7 cellular contexts compared by ENCODE assay signal in genomic region chr14:54437954-54438353, GRCh38. TPM values are rescaled to one million over a fixed set of nuclear protein-coding genes. Genes with fewer than 3 reads are reported as not detected.
DNase-seq lines count a peak whose midpoint lies in the region; ATAC-seq and TF ChIP-seq lines count a peak whose summit lies in the region.
"Not testable (repeated sequence)": the region's sequence is repeated elsewhere in the genome, so short reads cannot be mapped to it uniquely, and the experiment has no call there.

No MANE protein-coding gene starts in this region.

- intact Hi-C loops in PC-3 (cut with micrococcal nuclease) = not testable (repeated sequence)
- intact Hi-C loops in activated B cell treated with CpG ODN at 0.5 μM for 24 hours (cut with micrococcal nuclease) = loop anchor here (1.0 kb wide), 1 partner anchor 42 kb away; no protein-coding TSS in a partner anchor

- H3K27ac Mint-ChIP-seq in activated B cell treated with CpG ODN at 0.5 μM for 24 hours = peak overlapping the region; percentile 41
- not testable (repeated sequence) for H3K27ac Mint-ChIP-seq in activated naive CD4-positive, alpha-beta T cell treated with anti-CD3 and anti-CD28 coated beads, Interleukin-2, amount 50 U/mL, for 24 hours

- H3K4me3 ChIP-seq in DOHH2 (ENCODE audit: low read length); HEK293 (ENCODE audit: low read depth, low read length); PC-3 (ENCODE audit: low read length); cardiac muscle cell: not testable (repeated sequence)
- peak overlapping the region; percentile 79 for H3K4me3 ChIP-seq in Loucy (ENCODE audit: low read length, poor library complexity, severe bottlenecking)

- H3K36me3 ChIP-seq in DOHH2 (ENCODE audit: control insufficient read depth, low read length) (peaks cover 72% of the 10 kb centered on the region), PC-3 (ENCODE audit: low read depth, low read length) (peaks cover 25% of the 10 kb centered on the region)
- H3K36me3 ChIP-seq in HEK293 (ENCODE audit: control insufficient read depth in 2 of 2, insufficient read depth in 1 of 2, low read length in 2 of 2); Loucy (ENCODE audit: insufficient read depth, low read length); cardiac muscle cell: not testable (repeated sequence)

- not testable (repeated sequence) for H3K27me3 ChIP-seq in DOHH2 (ENCODE audit: control insufficient read depth, low read length); Loucy (ENCODE audit: insufficient read depth, low read length, poor library complexity, severe bottlenecking); PC-3 (ENCODE audit: low read length); cardiac muscle cell

- not testable (repeated sequence) for DNase-seq in PC-3; activated B cell treated with CpG ODN at 0.5 μM for 24 hours; cardiac muscle cell (ENCODE audit: low read depth in 1 of 2, low spot score in 1 of 2)

- not testable (repeated sequence) for H3K4me3 Mint-ChIP-seq in activated B cell treated with CpG ODN at 0.5 μM for 24 hours
- H3K4me3 Mint-ChIP-seq in activated naive CD4-positive, alpha-beta T cell treated with anti-CD3 and anti-CD28 coated beads, Interleukin-2, amount 50 U/mL, for 24 hours = peak overlapping the region; percentile 7

- not testable (repeated sequence) for H3K9me2 ChIP-seq in DOHH2 (replicated peaks; ENCODE audit: control insufficient read depth, low read length); Loucy (replicated peaks; ENCODE audit: low read depth, low read length); PC-3 (replicated peaks; ENCODE audit: low read length)

- H3K4me1 ChIP-seq in DOHH2 (ENCODE audit: control insufficient read depth, low read length) (peaks cover 73% of the 10 kb centered on the region), HEK293 (ENCODE audit: control insufficient read depth, insufficient read depth, low read length) (peaks cover 30% of the 10 kb centered on the region), Loucy (ENCODE audit: insufficient read depth, low read length, poor library complexity, severe bottlenecking) (peaks cover 78% of the 10 kb centered on the region), PC-3 (ENCODE audit: insufficient read depth, low read length) (peaks cover 68% of the 10 kb centered on the region), cardiac muscle cell (ENCODE audit: low read depth) (peaks cover 10% of the 10 kb centered on the region)

- H3K9me3 Mint-ChIP-seq in activated B cell treated with CpG ODN at 0.5 μM for 24 hours; activated naive CD4-positive, alpha-beta T cell treated with anti-CD3 and anti-CD28 coated beads, Interleukin-2, amount 50 U/mL, for 24 hours: not testable (repeated sequence)

- not testable (repeated sequence) for H3K27ac ChIP-seq in DOHH2 (ENCODE audit: low read depth, low read length); HEK293 (ENCODE audit: extremely low read depth, low read depth, low read length); PC-3 (ENCODE audit: low read length)
- peak overlapping the region; percentile 13 for H3K27ac ChIP-seq in cardiac muscle cell

- TF ChIP-seq CTCF in DOHH2 (IDR thresholded peaks at IDR 0.05; ENCODE audit: low read depth, low read length, poor library complexity, severe bottlenecking); HEK293 (tag by site-specific recombination; IDR thresholded peaks at IDR 0.05); Loucy (conservative IDR thresholded peaks at IDR 0.05; ENCODE audit: low read length); PC-3 (conservative IDR thresholded peaks at IDR 0.05; ENCODE audit: low read depth, low read length); activated B cell treated with CpG ODN at 0.5 μM for 24 hours (IDR thresholded peaks at IDR 0.05); cardiac muscle cell (IDR thresholded peaks at IDR 0.05; ENCODE audit: low read depth, low read length): not testable (repeated sequence)

- H3K9me3 ChIP-seq in DOHH2 (ENCODE audit: control insufficient read depth, insufficient read depth, low read length); HEK293 (ENCODE audit: control insufficient read depth, insufficient read depth, low read depth, low read length); Loucy (ENCODE audit: insufficient read depth, low read depth, low read length); PC-3 (ENCODE audit: low read length); cardiac muscle cell (ENCODE audit: low read depth): not testable (repeated sequence)

- peaks cover 72% of the 10 kb centered on the region for H3K4me1 Mint-ChIP-seq in activated B cell treated with CpG ODN at 0.5 μM for 24 hours
- peaks cover 85% of the 10 kb centered on the region for H3K4me1 Mint-ChIP-seq in activated naive CD4-positive, alpha-beta T cell treated with anti-CD3 and anti-CD28 coated beads, Interleukin-2, amount 50 U/mL, for 24 hours

- H3K4me2 ChIP-seq in DOHH2 (ENCODE audit: low read length) (peak overlapping the region; percentile 88), Loucy (ENCODE audit: low read depth, low read length, poor library complexity, severe bottlenecking) (peak overlapping the region; percentile 91), PC-3 (ENCODE audit: low read length) (peak overlapping the region; percentile 83)

- H2AFZ ChIP-seq in Loucy (ENCODE audit: low read length); PC-3 (ENCODE audit: low read length): not testable (repeated sequence)

- peaks cover 26% of the 10 kb centered on the region for H3K36me3 Mint-ChIP-seq in activated B cell treated with CpG ODN at 0.5 μM for 24 hours (ENCODE audit: low read depth)
- peaks cover 14% of the 10 kb centered on the region for H3K36me3 Mint-ChIP-seq in activated naive CD4-positive, alpha-beta T cell treated with anti-CD3 and anti-CD28 coated beads, Interleukin-2, amount 50 U/mL, for 24 hours

- H4K20me1 ChIP-seq in DOHH2 (ENCODE audit: control insufficient read depth, insufficient read depth, low read depth, low read length) (peaks cover 30% of the 10 kb centered on the region; the same call in 1 of the 2 replicates), Loucy (ENCODE audit: insufficient read depth, low read length, poor library complexity, severe bottlenecking) (peaks cover 66% of the 10 kb centered on the region), PC-3 (ENCODE audit: low read length) (peaks cover 67% of the 10 kb centered on the region)

- not testable (repeated sequence) for H3K27me3 Mint-ChIP-seq in activated B cell treated with CpG ODN at 0.5 μM for 24 hours; activated naive CD4-positive, alpha-beta T cell treated with anti-CD3 and anti-CD28 coated beads, Interleukin-2, amount 50 U/mL, for 24 hours

- not testable (repeated sequence) for ATAC-seq in PC-3; activated B cell treated with CpG ODN at 0.5 μM for 24 hours (ENCODE audit: low read depth)

- POLR2A ChIA-PET in HEK293 (lab: Yijun Ruan, JAX) (interaction anchor here (0.7 kb wide), 1 partner anchor 549 kb away, joined by 3 read pairs; no protein-coding TSS in a partner anchor), PC-3 (lab: Charles Lee; ENCODE audit: unreplicated experiment) (interaction anchor here (0.5 kb wide), 1 partner anchor 94 kb away, joined by 6 read pairs; no protein-coding TSS in a partner anchor)
- POLR2A ChIA-PET in activated B cell treated with CpG ODN at 0.5 μM for 24 hours (lab: Charles Lee) = not testable (repeated sequence)

- CTCF ChIA-PET in HEK293 (lab: Yijun Ruan, JAX) (interaction anchor here (0.6 to 0.8 kb wide), 2 partner anchors 51 to 337 kb away, joined by 3 to 5 read pairs; partner anchors contain the start of gene GMFB), PC-3 (lab: Charles Lee) (interaction anchor here (1.1 kb wide), 1 partner anchor 17 kb away, joined by 3 read pairs; no protein-coding TSS in a partner anchor)
- CTCF ChIA-PET in activated B cell treated with CpG ODN at 0.5 μM for 24 hours (lab: Charles Lee) = not testable (repeated sequence)

- H3F3A ChIP-seq in DOHH2 (ENCODE audit: control insufficient read depth, insufficient read depth); Loucy (ENCODE audit: low read depth): not testable (repeated sequence)
- H3F3A ChIP-seq in PC-3 (ENCODE audit: low read length, unreplicated experiment) = peaks cover 12% of the 10 kb centered on the region

- peak overlapping the region; percentile 44 for H3K9ac ChIP-seq in Loucy (ENCODE audit: low read depth, low read length, poor library complexity, severe bottlenecking)
- not testable (repeated sequence) for H3K9ac ChIP-seq in PC-3 (ENCODE audit: low read length)

- peaks cover 81% of the 10 kb centered on the region for H3K79me2 ChIP-seq in DOHH2 (ENCODE audit: control insufficient read depth, low read length)
- peaks cover 79% of the 10 kb centered on the region for H3K79me2 ChIP-seq in Loucy (ENCODE audit: insufficient read depth, low read length)
- peaks cover 79% of the 10 kb centered on the region for H3K79me2 ChIP-seq in PC-3 (ENCODE audit: low read length)

- BruUV-seq in PC-3 (replicated peaks; lab: Mats Ljungman, UMichigan) = not testable (repeated sequence)

RNA-seq across cellular contexts. Expression of gene CNIH1, which starts 3.2 kb away (rescaled TPM):
- 139 and 194 TPM in 2 replicates for total RNA-seq in PC-3 (2014; rRNA removed)
- total RNA-seq in activated B cell treated with CpG ODN at 0.5 μM for 24 hours = 40.6 and 43.5 TPM in 2 replicates
- total RNA-seq in cardiac muscle cell = 87.3 and 128 TPM in 2 replicates
- polyA plus RNA-seq in cardiac muscle cell = 87.2 and 106 TPM in 2 replicates

RNA-seq across cellular contexts. Expression of gene CDKN3, which starts 41.1 kb away (rescaled TPM):
- total RNA-seq in PC-3 (2014; rRNA removed) (354 and 434 TPM in 2 replicates), activated B cell treated with CpG ODN at 0.5 μM for 24 hours (0.91 and 1.6 TPM in 2 replicates), cardiac muscle cell (13.9 and 43.9 TPM in 2 replicates)
- 19.6 and 128 TPM in 2 replicates for polyA plus RNA-seq in cardiac muscle cell

RNA-seq across cellular contexts. Expression of gene GMFB, which starts 50.8 kb away (rescaled TPM):
- total RNA-seq in PC-3 (2014; rRNA removed) (45.2 and 85.2 TPM in 2 replicates), activated B cell treated with CpG ODN at 0.5 μM for 24 hours (39.5 and 43.0 TPM in 2 replicates), cardiac muscle cell (26.7 and 60.3 TPM in 2 replicates)
- polyA plus RNA-seq in cardiac muscle cell = 38.1 and 45.0 TPM in 2 replicates
